ENCODE assay signal across 12 cellular contexts in genomic region chr14:67821121-67821520, GRCh38. TPM values are rescaled to one million over a fixed set of nuclear protein-coding genes. Genes with fewer than 3 reads are reported as not detected.
DNase-seq lines count a peak whose midpoint lies in the region; ATAC-seq and TF ChIP-seq lines count a peak whose summit lies in the region.
"Had no signal": no experiment of that assay in that cellular context is flagged by ENCODE, and none has a peak within 500 bp of the region (broad histone marks: within the 10 kb centered on the region; RNA-seq: fewer than 3 reads in every experiment).

No MANE protein-coding gene starts in this region.

- no peaks in the 10 kb centered on the region for H3K9me3 Mint-ChIP-seq in MCF 10A (ENCODE audit: unreplicated experiment)
- H3K9me3 Mint-ChIP-seq in T-cell = no peaks in the 10 kb centered on the region
- no peaks in the 10 kb centered on the region for H3K9me3 Mint-ChIP-seq in type B pancreatic cell

- H3K4me3 ChIP-seq in breast epithelium (peak overlapping the region in 1 of 3 donors; percentile 1), fibroblast of lung (replicated peaks in 1 of 4; ENCODE audit: control extremely low read depth in 1 of 4, insufficient read depth in 1 of 4, low read depth in 3 of 4, low read length in 4 of 4) (no peak overlapping the region)

- no peak for TF ChIP-seq CTCF in MCF 10A (IDR thresholded peaks at IDR 0.05; ENCODE audit: unreplicated experiment)
- no peak for TF ChIP-seq CTCF in breast epithelium (IDR thresholded peaks at IDR 0.05)
- no peak for TF ChIP-seq CTCF in fibroblast of lung (conservative IDR thresholded peaks at IDR 0.05 in 1 of 2, IDR thresholded peaks at IDR 0.05 in 1 of 2; ENCODE audit: low read depth in 1 of 2, low read length in 2 of 2)
- no peak for TF ChIP-seq CTCF in type B pancreatic cell (conservative IDR thresholded peaks at IDR 0.05)

- ATAC-seq in T-cell (replicated peaks in 1 of 4) = no peak
- ATAC-seq in sciatic nerve = no peak

- DNase-seq in MCF 10A (ENCODE audit: unreplicated experiment) (no peak), breast epithelium (ENCODE audit: low spot score in 2 of 2) (no peak), T-cell (no peak), fibroblast of lung (ENCODE audit: low read depth in 2 of 2) (no peak), type B pancreatic cell (ENCODE audit: extremely low spot score, unreplicated experiment) (no peak), GM19238 (ENCODE audit: insufficient read length, low spot score) (no peak), sciatic nerve (ENCODE audit: low spot score) (no peak), COLO829 (ENCODE audit: low spot score) (no peak)
- DNase-seq: BE2C had no signal

- H2AFZ ChIP-seq in fibroblast of lung (ENCODE audit: low read length) = peak overlapping the region; percentile 95

- H3K4me1 ChIP-seq in breast epithelium (no peaks in the 10 kb centered on the region), fibroblast of lung (ENCODE audit: control insufficient read depth, extremely low read depth, insufficient read depth, low read length) (peaks cover 2% of the 10 kb centered on the region)

- H3K27me3 ChIP-seq in breast epithelium (no peaks in the 10 kb centered on the region), fibroblast of lung (ENCODE audit: control insufficient read depth, insufficient read depth, low read length) (no peaks in the 10 kb centered on the region)
- H3K27me3 ChIP-seq: BE2C, cardiac muscle cell had no signal

- peak overlapping the region; percentile 79 for H3K4me2 ChIP-seq in fibroblast of lung (ENCODE audit: extremely low read depth, insufficient read depth, low read length)

- H4K20me1 ChIP-seq in fibroblast of lung (ENCODE audit: control insufficient read depth, extremely low read depth, insufficient read depth, low read length) = no peaks in the 10 kb centered on the region

- H3K9ac ChIP-seq in fibroblast of lung (ENCODE audit: insufficient read depth, low read length) = no peak overlapping the region
- H3K9ac ChIP-seq: KMS-11 had no signal

- H3K27ac Mint-ChIP-seq in MCF 10A (ENCODE audit: low read depth, unreplicated experiment) = no peak overlapping the region
- no peak overlapping the region for H3K27ac Mint-ChIP-seq in T-cell
- no peak overlapping the region for H3K27ac Mint-ChIP-seq in type B pancreatic cell

- no peaks in the 10 kb centered on the region for H3K36me3 ChIP-seq in breast epithelium
- no peaks in the 10 kb centered on the region for H3K36me3 ChIP-seq in fibroblast of lung (ENCODE audit: control insufficient read depth, insufficient read depth, low read length)
- H3K36me3 ChIP-seq: BE2C, cardiac muscle cell, HAP-1 had no signal

- POLR2A ChIA-PET in MCF 10A (lab: Yijun Ruan, JAX) = no interaction called here
- POLR2A ChIA-PET in T-cell (lab: Charles Lee) = no interaction called here

- intact Hi-C loops in MCF 10A (cut with micrococcal nuclease) (no loop called here), breast epithelium (cut with DNase I; ENCODE audit: low total_unique reads) (no loop called here), sciatic nerve (cut with DNase I) (no loop called here)

- H3K4me1 Mint-ChIP-seq in MCF 10A (ENCODE audit: insufficient read depth, unreplicated experiment) (peaks cover 18% of the 10 kb centered on the region), T-cell (peaks cover 21 to 35% (median 31%) of the 10 kb centered on the region in 3 donors), type B pancreatic cell (ENCODE audit: unreplicated experiment) (peaks cover 18% of the 10 kb centered on the region)

- TF ChIP-seq POLR2A in breast epithelium (IDR thresholded peaks at IDR 0.05) = no peak

- no TSS peak for BruUV-seq in MCF 10A (replicated peaks; lab: Mats Ljungman, UMichigan)

- H3K9me3 ChIP-seq in breast epithelium (no peaks in the 10 kb centered on the region), fibroblast of lung (ENCODE audit: control insufficient read depth, insufficient read depth, low read depth, low read length) (no peaks in the 10 kb centered on the region)
- H3K9me3 ChIP-seq: BE2C, HAP-1 had no signal

- H3K79me2 ChIP-seq in fibroblast of lung (ENCODE audit: control insufficient read depth, insufficient read depth, low read length) = no peaks in the 10 kb centered on the region

- no peaks in the 10 kb centered on the region for H3K27me3 Mint-ChIP-seq in MCF 10A (ENCODE audit: insufficient read depth, unreplicated experiment)
- no peaks in the 10 kb centered on the region for H3K27me3 Mint-ChIP-seq in T-cell
- no peaks in the 10 kb centered on the region for H3K27me3 Mint-ChIP-seq in type B pancreatic cell

- CTCF ChIA-PET in MCF 10A (lab: Yijun Ruan, JAX) = no interaction called here
- CTCF ChIA-PET in T-cell (lab: Charles Lee) = no interaction called here

- H3K27ac ChIP-seq in breast epithelium (no peak overlapping the region), fibroblast of lung (ENCODE audit: insufficient read depth, low read length) (no peak overlapping the region)
- H3K27ac ChIP-seq: cardiac muscle cell, KMS-11 had no signal

- H3K4me3 Mint-ChIP-seq in MCF 10A (ENCODE audit: unreplicated experiment) (peak overlapping the region; percentile 95), T-cell (peak overlapping the region in 2 of 3 donors; percentile 94 to 96), type B pancreatic cell (peak overlapping the region; percentile 99)

- H3K36me3 Mint-ChIP-seq in MCF 10A (ENCODE audit: insufficient read depth, unreplicated experiment) (peaks cover 18% of the 10 kb centered on the region), T-cell (peaks cover 10% of the 10 kb centered on the region), type B pancreatic cell (no peaks in the 10 kb centered on the region)

RNA-seq across cellular contexts. Expression of gene RAD51B, which starts 1.5 kb away (rescaled TPM):
- 14.6 and 21.3 TPM in 2 replicates for total RNA-seq in MCF 10A (2022)
- 10 to 100 TPM; 10.6 to 77.6 (median 33.8) TPM for total RNA-seq in breast epithelium
- 10 to 100 TPM; 25.4 to 47.9 (median 30.0) TPM for total RNA-seq in T-cell
- 13.1 and 16.3 TPM in 2 replicates for total RNA-seq in fibroblast of lung
- 4.6 and 7.9 TPM in 2 replicates for polyA plus RNA-seq in fibroblast of lung
- polyA plus RNA-seq in fibroblast of lung (2012) = 3.5 and 7.8 TPM in 2 replicates
- 5.8 and 22.5 TPM in 2 replicates for polyA minus RNA-seq in fibroblast of lung (ENCODE audit: low replicate concordance)
- total RNA-seq in type B pancreatic cell (ENCODE audit: low replicate concordance) = 23.6 and 27.3 TPM in 2 replicates
- 30.4 TPM for total RNA-seq in sciatic nerve

RNA-seq across cellular contexts. Expression of gene ZFYVE26, which starts 4.7 kb away (rescaled TPM):
- total RNA-seq in MCF 10A (2022) (11.9 and 18.1 TPM in 2 replicates), breast epithelium (10 to 100 TPM; 31.5 to 42.6 (median 36.3) TPM), T-cell (10 to 100 TPM; 26.0 to 37.6 (median 32.5) TPM), fibroblast of lung (18.7 and 22.9 TPM in 2 replicates), type B pancreatic cell (ENCODE audit: low replicate concordance) (33.8 and 36.6 TPM in 2 replicates), sciatic nerve (31.9 TPM)
- polyA plus RNA-seq in fibroblast of lung = 8.4 and 9.1 TPM in 2 replicates
- 6.2 and 6.6 TPM in 2 replicates for polyA plus RNA-seq in fibroblast of lung (2012)
- polyA minus RNA-seq in fibroblast of lung (ENCODE audit: low replicate concordance) = 38.8 and 59.2 TPM in 2 replicates
